9 cellular contexts compared by ENCODE assay signal in the genomic region with DNA sequence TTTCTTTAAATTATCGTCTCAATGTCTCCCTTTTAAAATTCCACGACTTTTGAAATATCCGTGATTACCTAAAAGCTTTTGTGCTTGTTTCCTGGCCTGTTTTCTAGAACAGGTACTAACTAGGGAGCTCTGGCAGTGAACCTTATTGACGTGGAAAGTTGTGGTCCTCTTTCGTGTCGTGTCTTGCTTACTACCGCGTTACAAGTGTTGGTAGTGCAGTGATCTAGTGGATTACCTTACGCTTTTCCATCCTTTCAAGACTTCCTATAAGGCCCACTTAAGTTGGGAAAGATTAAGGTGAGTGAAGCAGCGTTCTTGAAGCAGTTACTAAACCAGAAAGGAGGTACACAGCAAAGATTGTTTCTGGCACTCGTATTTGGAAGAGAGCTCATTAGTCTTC. TPM values are rescaled to one million over a fixed set of nuclear protein-coding genes. Genes with fewer than 3 reads are reported as not detected.
DNase-seq lines count a peak whose midpoint lies in the region; ATAC-seq and TF ChIP-seq lines count a peak whose summit lies in the region.
"Had no signal": no experiment of that assay in that cellular context is flagged by ENCODE, and none has a peak within 500 bp of the region (broad histone marks: within the 10 kb centered on the region; RNA-seq: fewer than 3 reads in every experiment).

No MANE protein-coding gene starts in this region.

- no peaks in the 10 kb centered on the region for H3K27me3 ChIP-seq in AG04450 (ENCODE audit: control insufficient read depth, insufficient read depth, low read length)

- H3K4me3 Mint-ChIP-seq in stimulated activated effector memory CD8-positive, alpha-beta T cell treated with anti-CD3 and anti-CD28 coated beads, Interleukin-12 subunit alpha, Interleukin-12 subunit beta, amount 100 ng/mL, for 72 hours, result peak overlapping the region; percentile 88

- H3K36me3 Mint-ChIP-seq in activated naive CD4-positive, alpha-beta T cell treated with anti-CD3 and anti-CD28 coated beads, Interleukin-2, amount 50 U/mL, for 72 hours, result peaks cover 29 to 41% of the 10 kb centered on the region in 2 donors
- H3K36me3 Mint-ChIP-seq in stimulated activated effector memory CD8-positive, alpha-beta T cell treated with anti-CD3 and anti-CD28 coated beads, Interleukin-12 subunit alpha, Interleukin-12 subunit beta, amount 100 ng/mL, for 72 hours, result peaks cover 73% of the 10 kb centered on the region

- POLR2A ChIA-PET in AG04450 (lab: Yijun Ruan, JAX), result interaction anchor here (0.7 to 1.0 kb wide), 2 partner anchors 24 to 270 kb away, joined by 3 read pairs; a partner anchor contains a TSS

- no peak for ATAC-seq in activated naive CD4-positive, alpha-beta T cell treated with anti-CD3 and anti-CD28 coated beads, Interleukin-2, amount 50 U/mL, for 72 hours
- no peak for ATAC-seq in stimulated activated effector memory CD8-positive, alpha-beta T cell treated with anti-CD3 and anti-CD28 coated beads, Interleukin-12 subunit alpha, Interleukin-12 subunit beta, amount 100 ng/mL, for 72 hours
- ATAC-seq in HG03432 (IDR thresholded peaks at IDR 0.05; ENCODE audit: unreplicated experiment) (no peak), left colon (no peak)

- CTCF ChIA-PET in AG04450 (lab: Charles Lee), result interaction anchor here (0.5 to 2.7 kb wide), 2 partner anchors 100 to 115 kb away, joined by 4 to 12 read pairs; no protein-coding TSS in a partner anchor

- H3K9me3 ChIP-seq in AG04450 (ENCODE audit: control insufficient read depth, insufficient read depth, low read length), result no peaks in the 10 kb centered on the region; the same call in 1 of the 2 replicates
- H3K9me3 ChIP-seq in iPS-18c (ENCODE audit: control insufficient read depth, insufficient read depth, low read length), result no peaks in the 10 kb centered on the region

- TF ChIP-seq CTCF in AG04450 (IDR thresholded peaks at IDR 0.05; ENCODE audit: low read depth, low read length), result no peak

- H3K4me3 ChIP-seq in AG04450 (ENCODE audit: low read depth, low read length), result peak overlapping the region; percentile 99
- H3K4me3 ChIP-seq in iPS-18c (ENCODE audit: insufficient read depth, low read depth, low read length), result peak overlapping the region; percentile 88

- intact Hi-C loops in left colon (cut with DNase I, micrococcal nuclease), result no loop called here

- no peak overlapping the region for H3K27ac ChIP-seq in AG04450 (ENCODE audit: low read depth, low read length)

- H3K27ac Mint-ChIP-seq in activated naive CD4-positive, alpha-beta T cell treated with anti-CD3 and anti-CD28 coated beads, Interleukin-2, amount 50 U/mL, for 72 hours, result peak overlapping the region; percentile 93 to 97
- H3K27ac Mint-ChIP-seq in stimulated activated effector memory CD8-positive, alpha-beta T cell treated with anti-CD3 and anti-CD28 coated beads, Interleukin-12 subunit alpha, Interleukin-12 subunit beta, amount 100 ng/mL, for 72 hours, result peak overlapping the region; percentile 98

- peaks cover 40% of the 10 kb centered on the region for H3K4me1 Mint-ChIP-seq in stimulated activated effector memory CD8-positive, alpha-beta T cell treated with anti-CD3 and anti-CD28 coated beads, Interleukin-12 subunit alpha, Interleukin-12 subunit beta, amount 100 ng/mL, for 72 hours

- DNase-seq in AG04450 (ENCODE audit: low read depth, low spot score) (no peak), H4 (ENCODE audit: low spot score) (peak; percentile 3), left colon (no peak), AG08395 (ENCODE audit: low spot score) (no peak)
- no peak for DNase-seq in activated naive CD4-positive, alpha-beta T cell treated with anti-CD3 and anti-CD28 coated beads, Interleukin-2, amount 50 U/mL, for 72 hours (ENCODE audit: low spot score in 2 of 2)
- no peak for DNase-seq in stimulated activated effector memory CD8-positive, alpha-beta T cell treated with anti-CD3 and anti-CD28 coated beads, Interleukin-12 subunit alpha, Interleukin-12 subunit beta, amount 100 ng/mL, for 72 hours (ENCODE audit: low spot score in 2 of 2)

- H3K9me3 Mint-ChIP-seq in activated naive CD4-positive, alpha-beta T cell treated with anti-CD3 and anti-CD28 coated beads, Interleukin-2, amount 50 U/mL, for 72 hours, result no peaks in the 10 kb centered on the region
- no peaks in the 10 kb centered on the region for H3K9me3 Mint-ChIP-seq in stimulated activated effector memory CD8-positive, alpha-beta T cell treated with anti-CD3 and anti-CD28 coated beads, Interleukin-12 subunit alpha, Interleukin-12 subunit beta, amount 100 ng/mL, for 72 hours

RNA-seq across cellular contexts. Expression of a gene that starts 1.9 kb away (rescaled TPM):
- polyA plus RNA-seq in AG04450 (2011; rRNA removed), result 21.0 and 22.6 TPM in 2 replicates
- 29.9 and 44.4 TPM in 2 replicates for polyA minus RNA-seq in AG04450 (2011; rRNA and poly(A)+ RNA removed)
- total RNA-seq in H4 (2014; rRNA removed; shearing (Covaris generic)), result 22.7 and 24.3 TPM in 2 replicates
- total RNA-seq in activated naive CD4-positive, alpha-beta T cell treated with anti-CD3 and anti-CD28 coated beads, Interleukin-2, amount 50 U/mL, for 72 hours, result 100 to 1,000 TPM in 1 of 2 donors, 10 to 100 TPM in 1; 97.3 to 150 TPM
- 100 to 1,000 TPM in 1 of 2 donors, 10 to 100 TPM in 1; 73.1 to 138 TPM for total RNA-seq in left colon

RNA-seq across cellular contexts. Expression of a gene that starts 35.4 kb away (rescaled TPM):
- 0.04 TPM in 2 replicates for polyA plus RNA-seq in AG04450 (2011; rRNA removed)
- 0.09 TPM in 1 of 2 replicates, not detected in the other for polyA minus RNA-seq in AG04450 (2011; rRNA and poly(A)+ RNA removed)
- total RNA-seq in H4 (2014; rRNA removed; shearing (Covaris generic)), result not detected in 2 replicates
- total RNA-seq in activated naive CD4-positive, alpha-beta T cell treated with anti-CD3 and anti-CD28 coated beads, Interleukin-2, amount 50 U/mL, for 72 hours, result under 1 TPM; 0.48 to 0.53 TPM
- total RNA-seq in left colon, result under 1 TPM in 1 of 2 donors, not detected in 1; 0.53 TPM
- total RNA-seq: HT1080 had no signal
